1 cellular context compared by ENCODE assay signal in the genomic region with DNA sequence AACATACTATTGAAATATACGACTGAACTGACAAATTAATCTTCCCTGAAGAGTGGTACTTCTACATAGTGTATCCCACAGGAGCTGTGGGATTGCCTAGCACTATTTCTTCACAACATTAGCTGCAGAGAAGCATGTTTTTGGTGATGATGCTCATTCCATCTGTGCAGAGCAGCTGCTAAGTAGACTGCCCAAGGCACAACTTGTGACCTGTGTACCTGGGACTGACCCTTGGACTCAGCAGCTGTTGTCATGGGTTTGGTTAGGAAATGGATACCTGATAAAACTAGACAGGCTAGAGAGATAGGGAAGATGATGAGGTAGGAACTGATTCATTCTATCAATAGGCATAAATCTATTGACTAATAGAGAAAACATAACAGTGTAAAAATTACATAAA.
TF ChIP-seq lines count a peak whose summit lies in the region.

No MANE protein-coding gene starts in this region.

TF ChIP-seq in HepG2, 621 proteins besides CTCF, POLR2A, EP300 and RAD21 (continued from another document):
- TF ChIP-seq, protein P1, sequence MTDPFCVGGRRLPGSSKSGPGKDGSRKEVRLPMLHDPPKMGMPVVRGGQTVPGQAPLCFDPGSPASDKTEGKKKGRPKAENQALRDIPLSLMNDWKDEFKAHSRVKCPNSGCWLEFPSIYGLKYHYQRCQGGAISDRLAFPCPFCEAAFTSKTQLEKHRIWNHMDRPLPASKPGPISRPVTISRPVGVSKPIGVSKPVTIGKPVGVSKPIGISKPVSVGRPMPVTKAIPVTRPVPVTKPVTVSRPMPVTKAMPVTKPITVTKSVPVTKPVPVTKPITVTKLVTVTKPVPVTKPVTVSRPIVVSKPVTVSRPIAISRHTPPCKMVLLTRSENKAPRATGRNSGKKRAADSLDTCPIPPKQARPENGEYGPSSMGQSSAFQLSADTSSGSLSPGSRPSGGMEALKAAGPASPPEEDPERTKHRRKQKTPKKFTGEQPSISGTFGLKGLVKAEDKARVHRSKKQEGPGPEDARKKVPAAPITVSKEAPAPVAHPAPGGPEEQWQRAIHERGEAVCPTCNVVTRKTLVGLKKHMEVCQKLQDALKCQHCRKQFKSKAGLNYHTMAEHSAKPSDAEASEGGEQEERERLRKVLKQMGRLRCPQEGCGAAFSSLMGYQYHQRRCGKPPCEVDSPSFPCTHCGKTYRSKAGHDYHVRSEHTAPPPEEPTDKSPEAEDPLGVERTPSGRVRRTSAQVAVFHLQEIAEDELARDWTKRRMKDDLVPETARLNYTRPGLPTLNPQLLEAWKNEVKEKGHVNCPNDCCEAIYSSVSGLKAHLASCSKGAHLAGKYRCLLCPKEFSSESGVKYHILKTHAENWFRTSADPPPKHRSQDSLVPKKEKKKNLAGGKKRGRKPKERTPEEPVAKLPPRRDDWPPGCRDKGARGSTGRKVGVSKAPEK (CRISPR knock-in tag; IDR thresholded peaks at IDR 0.05; ENCODE audit: borderline replicate concordance), result no peak
- TF ChIP-seq, protein P2, sequence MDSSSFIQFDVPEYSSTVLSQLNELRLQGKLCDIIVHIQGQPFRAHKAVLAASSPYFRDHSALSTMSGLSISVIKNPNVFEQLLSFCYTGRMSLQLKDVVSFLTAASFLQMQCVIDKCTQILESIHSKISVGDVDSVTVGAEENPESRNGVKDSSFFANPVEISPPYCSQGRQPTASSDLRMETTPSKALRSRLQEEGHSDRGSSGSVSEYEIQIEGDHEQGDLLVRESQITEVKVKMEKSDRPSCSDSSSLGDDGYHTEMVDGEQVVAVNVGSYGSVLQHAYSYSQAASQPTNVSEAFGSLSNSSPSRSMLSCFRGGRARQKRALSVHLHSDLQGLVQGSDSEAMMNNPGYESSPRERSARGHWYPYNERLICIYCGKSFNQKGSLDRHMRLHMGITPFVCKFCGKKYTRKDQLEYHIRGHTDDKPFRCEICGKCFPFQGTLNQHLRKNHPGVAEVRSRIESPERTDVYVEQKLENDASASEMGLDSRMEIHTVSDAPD (CRISPR knock-in tag; IDR thresholded peaks at IDR 0.05), result no peak
- TF ChIP-seq, protein P3, sequence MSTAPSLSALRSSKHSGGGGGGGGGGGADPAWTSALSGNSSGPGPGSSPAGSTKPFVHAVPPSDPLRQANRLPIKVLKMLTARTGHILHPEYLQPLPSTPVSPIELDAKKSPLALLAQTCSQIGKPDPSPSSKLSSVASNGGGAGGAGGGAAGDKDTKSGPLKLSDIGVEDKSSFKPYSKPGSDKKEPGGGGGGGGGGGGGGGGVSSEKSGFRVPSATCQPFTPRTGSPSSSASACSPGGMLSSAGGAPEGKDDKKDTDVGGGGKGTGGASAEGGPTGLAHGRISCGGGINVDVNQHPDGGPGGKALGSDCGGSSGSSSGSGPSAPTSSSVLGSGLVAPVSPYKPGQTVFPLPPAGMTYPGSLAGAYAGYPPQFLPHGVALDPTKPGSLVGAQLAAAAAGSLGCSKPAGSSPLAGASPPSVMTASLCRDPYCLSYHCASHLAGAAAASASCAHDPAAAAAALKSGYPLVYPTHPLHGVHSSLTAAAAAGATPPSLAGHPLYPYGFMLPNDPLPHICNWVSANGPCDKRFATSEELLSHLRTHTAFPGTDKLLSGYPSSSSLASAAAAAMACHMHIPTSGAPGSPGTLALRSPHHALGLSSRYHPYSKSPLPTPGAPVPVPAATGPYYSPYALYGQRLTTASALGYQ (CRISPR knock-in tag; IDR thresholded peaks at IDR 0.05), result no peak
- 0 out of 2 replicates have a peak, but pooled peaks have one; percentile 7 for TF ChIP-seq HNF4A (CRISPR knock-in tag; IDR thresholded peaks at IDR 0.05)
- TF ChIP-seq, protein P4, sequence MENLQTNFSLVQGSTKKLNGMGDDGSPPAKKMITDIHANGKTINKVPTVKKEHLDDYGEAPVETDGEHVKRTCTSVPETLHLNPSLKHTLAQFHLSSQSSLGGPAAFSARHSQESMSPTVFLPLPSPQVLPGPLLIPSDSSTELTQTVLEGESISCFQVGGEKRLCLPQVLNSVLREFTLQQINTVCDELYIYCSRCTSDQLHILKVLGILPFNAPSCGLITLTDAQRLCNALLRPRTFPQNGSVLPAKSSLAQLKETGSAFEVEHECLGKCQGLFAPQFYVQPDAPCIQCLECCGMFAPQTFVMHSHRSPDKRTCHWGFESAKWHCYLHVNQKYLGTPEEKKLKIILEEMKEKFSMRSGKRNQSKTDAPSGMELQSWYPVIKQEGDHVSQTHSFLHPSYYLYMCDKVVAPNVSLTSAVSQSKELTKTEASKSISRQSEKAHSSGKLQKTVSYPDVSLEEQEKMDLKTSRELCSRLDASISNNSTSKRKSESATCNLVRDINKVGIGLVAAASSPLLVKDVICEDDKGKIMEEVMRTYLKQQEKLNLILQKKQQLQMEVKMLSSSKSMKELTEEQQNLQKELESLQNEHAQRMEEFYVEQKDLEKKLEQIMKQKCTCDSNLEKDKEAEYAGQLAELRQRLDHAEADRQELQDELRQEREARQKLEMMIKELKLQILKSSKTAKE (CRISPR knock-in tag; IDR thresholded peaks at IDR 0.05; ENCODE audit: borderline replicate concordance), result no peak
